ENCODE assay signal across 31 cellular contexts in genomic region chr17:81644496-81644895, GRCh38. TPM values are rescaled to one million over a fixed set of nuclear protein-coding genes. Genes with fewer than 3 reads are reported as not detected.
"Had no signal": no experiment of that assay in that cellular context is flagged by ENCODE, and none has a peak within 500 bp of the region (broad histone marks: within the 10 kb centered on the region; RNA-seq: fewer than 3 reads in every experiment).

No MANE protein-coding gene starts in this region.

- H3K9me3 Mint-ChIP-seq: activated B cell treated with CpG ODN at 0.5 μM for 24 hours; activated naive CD4-positive, alpha-beta T cell treated with anti-CD3 and anti-CD28 coated beads, Interleukin-2, amount 50 U/mL, for 24 hours; activated naive CD8-positive, alpha-beta T cell treated with anti-CD3 and anti-CD28 coated beads, Interleukin-2, amount 50 U/mL, for 24 hours; activated T-helper 2 cell treated with anti-CD3 and anti-CD28 coated beads, Interferon-gamma antibody, Interleukin-2, Interleukin-4, amounts not matched to agents 10 μg/mL and 5 μg/mL and 100 μg/mL, durations not matched to agents 14 hours and 24 hours and 36 hours; mesothelial cell of epicardium; stimulated activated naive B cell treated with anti-CD40 and anti-IgM and Interleukin-4, amounts not matched to agents 10 μg/mL and 1 μg/mL and 100 μg/mL, for 72 hours; T-helper 2 cell treated with Interferon-gamma antibody and Interleukin-4, amounts not matched to agents 5 μg/mL and 100 μg/mL, for 36 hours had no signal

- H2AFZ ChIP-seq: parathyroid adenoma had no signal

- H3K27ac ChIP-seq: parathyroid adenoma, psoas muscle, right atrium auricular region, tibial nerve had no signal

- H3K36me3 Mint-ChIP-seq: activated CD8-positive, alpha-beta memory T cell treated with anti-CD3 and anti-CD28 coated beads, Interleukin-2, amount 10 ng/mL, durations not matched to agents 7 days and 5 days; activated naive CD4-positive, alpha-beta T cell treated with anti-CD3 and anti-CD28 coated beads, Interleukin-2, amount 50 U/mL, for 24 hours; naive B cell; stimulated activated naive B cell treated with anti-CD40 and anti-IgM and Interleukin-4, amounts not matched to agents 10 μg/mL and 1 μg/mL and 100 μg/mL, for 72 hours had no signal

- H3K4me3 Mint-ChIP-seq: activated B cell treated with CpG ODN at 0.5 μM for 24 hours; activated CD8-positive, alpha-beta memory T cell treated with anti-CD3 and anti-CD28 coated beads, Interleukin-2, amount 10 ng/mL, durations not matched to agents 7 days and 5 days; activated CD8-positive, alpha-beta T cell treated with anti-CD3 and anti-CD28 coated beads, Interleukin-2, amount 10 ng/mL, durations not matched to agents 7 days and 5 days; activated naive CD4-positive, alpha-beta T cell treated with anti-CD3 and anti-CD28 coated beads, Interleukin-2, amount 50 U/mL, for 24 hours; activated naive CD8-positive, alpha-beta T cell treated with anti-CD3 and anti-CD28 coated beads, Interleukin-2, amount 50 U/mL, for 24 hours; mesothelial cell of epicardium; naive B cell; stimulated activated naive B cell treated with anti-CD40 and anti-IgM and Interleukin-4, amounts not matched to agents 10 μg/mL and 1 μg/mL and 100 μg/mL, for 72 hours; T-helper 2 cell treated with Interferon-gamma antibody and Interleukin-4, amounts not matched to agents 5 μg/mL and 100 μg/mL, for 36 hours had no signal

- H3K79me2 ChIP-seq: parathyroid adenoma had no signal

- H3K27ac Mint-ChIP-seq: activated B cell treated with CpG ODN at 0.5 μM for 24 hours; activated CD8-positive, alpha-beta memory T cell treated with anti-CD3 and anti-CD28 coated beads, Interleukin-2, amount 10 ng/mL, durations not matched to agents 7 days and 5 days; activated CD8-positive, alpha-beta T cell treated with anti-CD3 and anti-CD28 coated beads, Interleukin-2, amount 10 ng/mL, durations not matched to agents 7 days and 5 days; activated naive CD4-positive, alpha-beta T cell treated with anti-CD3 and anti-CD28 coated beads, Interleukin-2, amount 50 U/mL, for 24 hours; activated naive CD8-positive, alpha-beta T cell treated with anti-CD3 and anti-CD28 coated beads, Interleukin-2, amount 50 U/mL, for 24 hours; activated T-helper 2 cell treated with anti-CD3 and anti-CD28 coated beads, Interferon-gamma antibody, Interleukin-2, Interleukin-4, amounts not matched to agents 10 μg/mL and 5 μg/mL and 100 μg/mL, durations not matched to agents 14 hours and 24 hours and 36 hours; mesothelial cell of epicardium; naive B cell; stimulated activated naive B cell treated with anti-CD40 and anti-IgM and Interleukin-4, amounts not matched to agents 10 μg/mL and 1 μg/mL and 100 μg/mL, for 72 hours; T-helper 2 cell treated with Interferon-gamma antibody and Interleukin-4, amounts not matched to agents 5 μg/mL and 100 μg/mL, for 36 hours had no signal

- H3K4me2 ChIP-seq: smooth muscle cell had no signal

- H3K4me1 Mint-ChIP-seq: activated B cell treated with CpG ODN at 0.5 μM for 24 hours; activated CD8-positive, alpha-beta memory T cell treated with anti-CD3 and anti-CD28 coated beads, Interleukin-2, amount 10 ng/mL, durations not matched to agents 7 days and 5 days; activated naive CD4-positive, alpha-beta T cell treated with anti-CD3 and anti-CD28 coated beads, Interleukin-2, amount 50 U/mL, for 24 hours; activated naive CD8-positive, alpha-beta T cell treated with anti-CD3 and anti-CD28 coated beads, Interleukin-2, amount 50 U/mL, for 24 hours; mesothelial cell of epicardium; naive B cell had no signal

- H3K36me3 ChIP-seq: right atrium auricular region had no signal

- ATAC-seq: activated CD8-positive, alpha-beta memory T cell treated with anti-CD3 and anti-CD28 coated beads, Interleukin-2, amount 10 ng/mL, durations not matched to agents 7 days and 5 days; activated CD8-positive, alpha-beta T cell treated with anti-CD3 and anti-CD28 coated beads, Interleukin-2, amount 10 ng/mL, durations not matched to agents 7 days and 5 days; activated naive CD8-positive, alpha-beta T cell treated with anti-CD3 and anti-CD28 coated beads, Interleukin-2, amount 50 U/mL, for 24 hours; esophagus mucosa; left colon; psoas muscle; stimulated activated naive B cell treated with anti-CD40 and anti-IgM and Interleukin-4, amounts not matched to agents 10 μg/mL and 1 μg/mL and 100 μg/mL, for 72 hours had no signal

- H3K4me3 ChIP-seq: psoas muscle, right atrium auricular region, smooth muscle cell, tibial nerve had no signal

- H3K9me3 ChIP-seq: psoas muscle had no signal

- H3K4me1 ChIP-seq: parathyroid adenoma, psoas muscle, right atrium auricular region, tibial nerve had no signal

- DNase-seq: activated B cell treated with CpG ODN at 0.5 μM for 24 hours; activated CD8-positive, alpha-beta memory T cell treated with anti-CD3 and anti-CD28 coated beads, Interleukin-2, amount 10 ng/mL, durations not matched to agents 7 days and 5 days; activated CD8-positive, alpha-beta T cell treated with anti-CD3 and anti-CD28 coated beads, Interleukin-2, amount 10 ng/mL, durations not matched to agents 7 days and 5 days; activated naive CD8-positive, alpha-beta T cell treated with anti-CD3 and anti-CD28 coated beads, Interleukin-2, amount 50 U/mL, for 24 hours; activated T-cell treated with anti-CD3 and anti-CD28 coated beads, Interleukin-2, amount 50 U/mL, for 48 hours; amygdala; cortex of kidney; foreskin fibroblast; head of caudate nucleus; hippocampal formation; left colon; mammary epithelial cell; naive B cell; nucleus accumbens; psoas muscle; stimulated activated CD4-positive, alpha-beta T cell treated with anti-CD3 and anti-CD28 coated beads, Interleukin-1b, Interleukin-23, amount 100 ng/mL, for 48 hours; stimulated activated CD4-positive, alpha-beta T cell treated with anti-CD3 and anti-CD28 coated beads, Interleukin-4, amount 100 ng/mL, for 4 hours; stimulated activated CD8-positive, alpha-beta memory T cell treated with anti-CD3 and anti-CD28 coated beads, Interleukin-4, amount 100 ng/mL, for 48 hours; stimulated activated naive B cell treated with anti-CD40 and anti-IgM and Interleukin-4, amounts not matched to agents 10 μg/mL and 1 μg/mL and 100 μg/mL, for 72 hours had no signal

RNA-seq across cellular contexts. Expression of gene TSPAN10, which starts 7.5 kb away (rescaled TPM):
- total RNA-seq: right atrium auricular region had no signal

RNA-seq across cellular contexts. Expression of gene PDE6G, which starts 11.8 kb away (rescaled TPM):
- total RNA-seq: chondrocyte, esophagus mucosa, right atrium auricular region, temporal lobe, tibial nerve, ureter had no signal
